Comparison of ENCODE assay signal across 15 cellular contexts in the genomic region with DNA sequence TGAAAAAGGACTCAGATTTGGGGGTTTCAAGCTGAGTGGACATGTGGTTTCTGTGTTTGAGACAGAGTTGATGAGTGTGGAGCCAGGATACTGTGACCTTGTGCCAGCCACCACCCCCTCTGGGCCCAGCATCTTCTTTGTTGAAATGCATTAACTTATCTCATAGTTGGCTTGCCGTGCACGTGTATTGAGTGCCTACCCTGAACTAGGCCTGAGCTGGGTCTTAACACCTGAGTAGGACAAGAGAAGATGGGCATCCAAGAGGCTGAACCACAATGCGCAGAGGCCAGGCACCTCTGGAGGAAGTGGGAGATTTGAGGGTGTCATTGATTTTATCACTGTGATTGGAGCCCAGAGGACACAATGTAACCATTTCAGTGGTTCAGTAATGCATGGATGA.
"Had no signal": no experiment of that assay in that cellular context is flagged by ENCODE, and none has a peak within 500 bp of the region (broad histone marks: within the 10 kb centered on the region; RNA-seq: fewer than 3 reads in every experiment).

No MANE protein-coding gene starts in this region.

- H3K36me3 ChIP-seq: esophagus squamous epithelium, left ventricle myocardium inferior, ovary, right lobe of liver, upper lobe of left lung had no signal

- H3K4me3 Mint-ChIP-seq: activated naive CD4-positive, alpha-beta T cell treated with anti-CD3 and anti-CD28 coated beads for 36 hours; nephron; WTC11 had no signal

- H3K27ac ChIP-seq: esophagus squamous epithelium, left ventricle myocardium inferior, ovary, right lobe of liver, upper lobe of left lung had no signal

- H3K9me3 ChIP-seq: esophagus squamous epithelium, left ventricle myocardium inferior, ovary, right lobe of liver, testis, upper lobe of left lung had no signal

- H3K9me3 Mint-ChIP-seq: activated naive CD4-positive, alpha-beta T cell treated with anti-CD3 and anti-CD28 coated beads for 36 hours; nephron; WTC11 had no signal

- H3K27me3 ChIP-seq: esophagus squamous epithelium, ovary, right lobe of liver, testis, upper lobe of left lung had no signal

- H3K27me3 Mint-ChIP-seq: progenitor cell of endocrine pancreas had no signal

- ATAC-seq: stimulated activated naive CD8-positive, alpha-beta T cell treated with anti-CD3 and anti-CD28 coated beads, Interleukin-15, Interleukin-2, amounts not matched to agents 100 U/mL and 50 U/mL, for 24 hours had no signal

- H3K4me3 ChIP-seq: esophagus squamous epithelium, left ventricle myocardium inferior, lung, ovary, right lobe of liver, testis, upper lobe of left lung had no signal

- DNase-seq: amniotic stem cell; esophagus squamous epithelium; foreskin melanocyte; left ventricle myocardium inferior; ovary; right lobe of liver; stimulated activated CD4-positive, alpha-beta T cell treated with anti-CD3 and anti-CD28 coated beads, Interleukin-2, amount 100 ng/mL, for 48 hours; upper lobe of left lung had no signal

- H3K4me1 Mint-ChIP-seq: WTC11 had no signal

- H3K27ac Mint-ChIP-seq: activated naive CD4-positive, alpha-beta T cell treated with anti-CD3 and anti-CD28 coated beads for 36 hours; progenitor cell of endocrine pancreas; WTC11 had no signal

- H3K36me3 Mint-ChIP-seq: WTC11 had no signal
